20 cellular contexts compared by ENCODE assay signal in genomic region chr7:30367561-30367960, GRCh38.
"Had no signal": no experiment of that assay in that cellular context is flagged by ENCODE, and none has a peak within 500 bp of the region (broad histone marks: within the 10 kb centered on the region; RNA-seq: fewer than 3 reads in every experiment).

No MANE protein-coding gene starts in this region.

- ATAC-seq: effector memory CD8-positive, alpha-beta T cell; gastroesophageal sphincter; left cardiac atrium; lower lobe of right lung; right lobe of liver had no signal

- H3K4me3 ChIP-seq: esophagus muscularis mucosa, gastroesophageal sphincter, left ventricle myocardium inferior, lower lobe of right lung, prostate gland, right lobe of liver, skin epidermis had no signal

- H3K4me3 Mint-ChIP-seq: dendritic cell treated with granulocyte-macrophage colony-stimulating factor and Interleukin-4, amounts not matched to agents 40 ng/mL and 50 ng/mL, for 4 days; effector memory CD8-positive, alpha-beta T cell; immature natural killer cell; memory B cell; naive B cell; nephron progenitor cell had no signal

- H3K4me1 Mint-ChIP-seq: nephron progenitor cell had no signal

- H3K27ac Mint-ChIP-seq: dendritic cell treated with granulocyte-macrophage colony-stimulating factor and Interleukin-4, amounts not matched to agents 40 ng/mL and 50 ng/mL, for 4 days; effector memory CD8-positive, alpha-beta T cell; immature natural killer cell; memory B cell; nephron progenitor cell had no signal

- H3K27me3 Mint-ChIP-seq: dendritic cell treated with granulocyte-macrophage colony-stimulating factor and Interleukin-4, amounts not matched to agents 40 ng/mL and 50 ng/mL, for 4 days; effector memory CD8-positive, alpha-beta T cell; memory B cell; naive B cell had no signal

- DNase-seq: effector memory CD8-positive, alpha-beta T cell; foreskin fibroblast; glutamatergic neuron; immature natural killer cell; kidney; left cardiac atrium; left ventricle myocardium inferior; lower lobe of right lung; midbrain; naive B cell; nephron progenitor cell; right lobe of liver; stimulated activated CD4-positive, alpha-beta T cell treated with anti-CD3 and anti-CD28 coated beads, Interleukin-2, amount 100 ng/mL, for 24 hours; stimulated activated naive CD4-positive, alpha-beta T cell had no signal

- H3K9me3 Mint-ChIP-seq: dendritic cell treated with granulocyte-macrophage colony-stimulating factor and Interleukin-4, amounts not matched to agents 40 ng/mL and 50 ng/mL, for 4 days; effector memory CD8-positive, alpha-beta T cell; immature natural killer cell; memory B cell; naive B cell; nephron progenitor cell had no signal

- H3K36me3 Mint-ChIP-seq: naive B cell had no signal
